In the genomic region with DNA sequence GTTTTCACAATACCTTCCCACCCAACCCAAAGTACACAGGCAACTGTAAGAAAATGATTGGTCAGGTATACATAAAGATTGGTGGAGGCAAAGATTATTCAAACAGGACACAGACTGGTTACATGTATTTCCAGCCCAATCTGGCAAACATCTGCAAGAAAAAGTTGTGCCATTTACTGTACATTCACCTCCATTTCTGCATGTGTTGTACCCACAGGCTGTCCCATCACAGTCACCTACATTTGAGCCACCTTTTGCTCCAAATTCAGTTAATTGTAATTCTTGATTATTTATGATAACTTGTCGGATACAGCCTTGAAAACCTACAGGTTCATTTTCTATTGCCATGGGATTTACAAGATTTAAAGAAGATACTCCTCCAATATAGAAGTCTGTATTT, we compare ENCODE assay signal across 7 cellular contexts.
"Had no signal": no experiment of that assay in that cellular context is flagged by ENCODE, and none has a peak within 500 bp of the region (broad histone marks: within the 10 kb centered on the region; RNA-seq: fewer than 3 reads in every experiment).

No MANE protein-coding gene starts in this region.

- ATAC-seq: HCT116, K562 had no signal

- FAIRE-seq: K562 had no signal

- DNase-seq: GM23248, GOT3, H7, IMR-90, KG1 had no signal
